Comparison of ENCODE assay signal across 15 cellular contexts in the genomic region with DNA sequence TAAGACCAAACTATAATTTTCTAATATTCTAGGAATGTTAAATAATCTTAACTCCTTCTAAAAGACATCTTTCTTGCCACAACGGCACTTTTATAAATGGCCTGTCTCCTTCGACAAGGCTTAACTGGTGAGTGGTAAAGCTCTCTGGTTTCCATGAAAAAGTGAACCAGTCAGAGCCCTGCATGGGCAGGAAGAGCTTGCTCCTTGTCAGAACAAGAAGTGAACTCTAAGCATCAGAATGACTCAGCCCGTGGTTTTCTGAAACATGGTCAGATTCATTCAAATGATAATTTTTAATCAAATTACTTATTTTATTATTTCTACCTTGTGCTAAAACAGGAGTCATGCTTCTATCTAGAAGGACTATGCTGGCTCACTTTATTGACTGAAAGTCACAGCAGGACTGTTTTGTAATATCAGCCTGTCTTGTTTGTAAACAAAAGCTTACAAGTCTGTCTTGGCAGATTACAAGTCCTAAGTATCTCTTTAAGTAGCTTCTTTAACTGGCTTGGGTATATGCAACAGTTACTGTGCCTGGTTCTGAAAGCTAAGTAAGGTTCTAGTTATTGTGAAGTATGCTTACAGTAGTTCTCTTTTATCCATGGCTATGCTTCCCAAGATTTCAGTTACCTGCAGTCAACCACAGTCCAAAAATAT.
DNase-seq lines count a peak whose midpoint lies in the region; ATAC-seq, FAIRE-seq and TF ChIP-seq lines count a peak whose summit lies in the region.
"Had no signal": no experiment of that assay in that cellular context is flagged by ENCODE, and none has a peak within 500 bp of the region (broad histone marks: within the 10 kb centered on the region; RNA-seq: fewer than 3 reads in every experiment).

No MANE protein-coding gene starts in this region.

- H3K9ac ChIP-seq in GM12878 (ENCODE audit: control insufficient read depth, insufficient read depth, low read length) = no peak overlapping the region

- peaks cover 44% of the 10 kb centered on the region for H3K27me3 Mint-ChIP-seq in activated CD8-positive, alpha-beta memory T cell treated with anti-CD3 and anti-CD28 coated beads, Interleukin-2, amount 10 ng/mL, durations not matched to agents 7 days and 5 days

- no peak overlapping the region for H3K4me3 ChIP-seq in GM12878
- H3K4me3 ChIP-seq in right cardiac atrium (ENCODE audit: low read length) = no peak overlapping the region

- H3K27ac Mint-ChIP-seq in activated CD8-positive, alpha-beta memory T cell treated with anti-CD3 and anti-CD28 coated beads, Interleukin-2, amount 10 ng/mL, durations not matched to agents 7 days and 5 days = no peak overlapping the region
- no peak overlapping the region for H3K27ac Mint-ChIP-seq in stimulated activated effector memory CD8-positive, alpha-beta T cell treated with anti-CD3 and anti-CD28 coated beads, Interleukin-12 subunit alpha, Interleukin-12 subunit beta, amount 100 ng/mL, for 72 hours
- H3K27ac Mint-ChIP-seq: IgD-negative memory B cell had no signal

- no peaks in the 10 kb centered on the region for H3K36me3 Mint-ChIP-seq in activated CD8-positive, alpha-beta memory T cell treated with anti-CD3 and anti-CD28 coated beads, Interleukin-2, amount 10 ng/mL, durations not matched to agents 7 days and 5 days
- no peaks in the 10 kb centered on the region for H3K36me3 Mint-ChIP-seq in stimulated activated effector memory CD8-positive, alpha-beta T cell treated with anti-CD3 and anti-CD28 coated beads, Interleukin-12 subunit alpha, Interleukin-12 subunit beta, amount 100 ng/mL, for 72 hours

- no peaks in the 10 kb centered on the region for H4K20me1 ChIP-seq in GM12878 (ENCODE audit: control insufficient read depth, insufficient read depth)

- TF ChIP-seq CTCF in GM12878 (IDR thresholded peaks at IDR 0.05 in 2 of 3, conservative IDR thresholded peaks at IDR 0.05 in 1 of 3; ENCODE audit: control insufficient read depth in 2 of 3, extremely low read depth in 1 of 3, insufficient read depth in 1 of 3, low read depth in 3 of 3, low read length in 3 of 3) = no peak

- H3K36me3 ChIP-seq in GM12878 (ENCODE audit: control insufficient read depth in 2 of 2, insufficient read depth in 2 of 2, low read length in 1 of 2) = peaks cover 0 to 3% of the 10 kb centered on the region in 2 experiments; a peak in 3 of 4 replicates
- H3K36me3 ChIP-seq: WERI-Rb-1 had no signal

- in situ Hi-C loops in GM12878 (cut with MboI) = no loop called here

- H3K4me1 Mint-ChIP-seq in activated CD8-positive, alpha-beta memory T cell treated with anti-CD3 and anti-CD28 coated beads, Interleukin-2, amount 10 ng/mL, durations not matched to agents 7 days and 5 days = peaks cover 10% of the 10 kb centered on the region
- H3K4me1 Mint-ChIP-seq in stimulated activated effector memory CD8-positive, alpha-beta T cell treated with anti-CD3 and anti-CD28 coated beads, Interleukin-12 subunit alpha, Interleukin-12 subunit beta, amount 100 ng/mL, for 72 hours = no peaks in the 10 kb centered on the region

- DNase-seq in activated CD8-positive, alpha-beta memory T cell treated with anti-CD3 and anti-CD28 coated beads, Interleukin-2, amount 10 ng/mL, durations not matched to agents 7 days and 5 days = peak; percentile 54
- DNase-seq in activated CD8-positive, alpha-beta memory T cell treated with anti-CD3 and anti-CD28 coated beads, Interleukin-2, amount 50 U/mL, for 48 hours = no peak
- peak; percentile 56 for DNase-seq in LHCN-M2 (ENCODE audit: low read depth)
- DNase-seq in GM12878 (ENCODE audit: low read depth, low spot score) = peak; percentile 17
- no peak for DNase-seq in stimulated activated effector memory CD8-positive, alpha-beta T cell treated with anti-CD3 and anti-CD28 coated beads, Interleukin-12 subunit alpha, Interleukin-12 subunit beta, amount 100 ng/mL, for 72 hours (ENCODE audit: low spot score in 2 of 2)
- DNase-seq in NCI-H69 (lab: John Stamatoyannopoulos, UW) = no peak
- DNase-seq in right cardiac atrium = no peak
- DNase-seq in activated effector memory CD4-positive, alpha-beta T cell treated with anti-CD3 and anti-CD28 coated beads, Interleukin-2, amount 50 U/mL, for 16 hours = no peak
- DNase-seq: activated T-cell treated with anti-CD3 and anti-CD28 coated beads, Interleukin-2, amount 50 U/mL, for 4 hours; erythroblast; NCI-H146; NCI-H526; SHP77; WERI-Rb-1 had no signal

- no peak overlapping the region for H2AFZ ChIP-seq in GM12878 (ENCODE audit: control insufficient read depth, low read depth, low read length)

- POLR2A ChIA-PET in GM12878 (lab: Charles Lee) = no interaction called here

- H3K4me2 ChIP-seq in GM12878 (ENCODE audit: control insufficient read depth, insufficient read depth) = no peak overlapping the region

- H3K9me3 Mint-ChIP-seq in activated CD8-positive, alpha-beta memory T cell treated with anti-CD3 and anti-CD28 coated beads, Interleukin-2, amount 10 ng/mL, durations not matched to agents 7 days and 5 days (ENCODE audit: low read depth) = no peaks in the 10 kb centered on the region
- no peaks in the 10 kb centered on the region for H3K9me3 Mint-ChIP-seq in stimulated activated effector memory CD8-positive, alpha-beta T cell treated with anti-CD3 and anti-CD28 coated beads, Interleukin-12 subunit alpha, Interleukin-12 subunit beta, amount 100 ng/mL, for 72 hours

- no peaks in the 10 kb centered on the region for H3K27me3 ChIP-seq in GM12878 (replicated peaks in 1 of 2; ENCODE audit: control insufficient read depth in 2 of 2, insufficient read depth in 2 of 2, low read length in 1 of 2)
- H3K27me3 ChIP-seq in right cardiac atrium (ENCODE audit: control insufficient read depth, insufficient read depth) = no peaks in the 10 kb centered on the region

- intact Hi-C loops in GM12878 (cut with micrococcal nuclease; ENCODE audit: unreplicated experiment) (loop anchor here (5.0 kb wide), 1 partner anchor 209 kb away; no protein-coding TSS in a partner anchor), right cardiac atrium (cut with DNase I) (no loop called here)

- peaks cover 3% of the 10 kb centered on the region; the same call in 1 of the 2 replicates for H3K4me1 ChIP-seq in GM12878 (ENCODE audit: control insufficient read depth, insufficient read depth, low read length)
- H3K4me1 ChIP-seq in right cardiac atrium (ENCODE audit: control insufficient read depth, insufficient read depth, low read length) = no peaks in the 10 kb centered on the region

- H3K79me2 ChIP-seq in GM12878 (ENCODE audit: control insufficient read depth, insufficient read depth, low read length) = no peaks in the 10 kb centered on the region

- no peak for TF ChIP-seq POLR2A in GM12878 (IDR thresholded peaks at IDR 0.05; ENCODE audit: low read depth, low read length)

- CTCF ChIA-PET in activated CD8-positive, alpha-beta memory T cell treated with anti-CD3 and anti-CD28 coated beads, Interleukin-2, amount 10 ng/mL, durations not matched to agents 7 days and 5 days (lab: Charles Lee) = interaction anchor here (1.0 to 1.3 kb wide), 4 partner anchors 9 to 16 kb away, joined by 3 read pairs; no protein-coding TSS in a partner anchor
- CTCF ChIA-PET in GM12878 (lab: Yijun Ruan, JAX) = interaction anchor here (0.8 to 1.4 kb wide), 3 partner anchors 15 to 211 kb away, joined by 4 to 9 read pairs (median 5); no protein-coding TSS in a partner anchor

- BruUV-seq in GM12878 (replicated peaks; lab: Mats Ljungman, UMichigan) = no TSS peak

- RAD21 ChIA-PET in GM12878 (lab: Charles Lee; ENCODE audit: unreplicated experiment) = no interaction called here

- SMC1A ChIA-PET in GM12878 (lab: Charles Lee; ENCODE audit: uncharacterized antibody, unreplicated experiment) = interaction anchor here (0.7 to 1.3 kb wide), 7 partner anchors 9 to 394 kb away, joined by 3 to 6 read pairs (median 4); no protein-coding TSS in a partner anchor

- peak; percentile 76 for ATAC-seq in activated CD8-positive, alpha-beta memory T cell treated with anti-CD3 and anti-CD28 coated beads, Interleukin-2, amount 10 ng/mL, durations not matched to agents 7 days and 5 days
- peak; percentile 93 for ATAC-seq in GM12878
- ATAC-seq in stimulated activated effector memory CD8-positive, alpha-beta T cell treated with anti-CD3 and anti-CD28 coated beads, Interleukin-12 subunit alpha, Interleukin-12 subunit beta, amount 100 ng/mL, for 72 hours = peak; percentile 70
- no peak for ATAC-seq in right cardiac atrium
- ATAC-seq: activated T-cell treated with anti-CD3 and anti-CD28 coated beads, Interleukin-2, amount 50 U/mL, for 4 hours had no signal

- H3K9me3 ChIP-seq in GM12878 (replicated peaks; ENCODE audit: control insufficient read depth, insufficient read depth, low read length) = no peaks in the 10 kb centered on the region
- H3K9me3 ChIP-seq in right cardiac atrium (ENCODE audit: control insufficient read depth, low read length) = peaks cover 2% of the 10 kb centered on the region

- no peak for TF ChIP-seq RAD21 in GM12878 (IDR thresholded peaks at IDR 0.05; ENCODE audit: insufficient read depth, low read depth, low read length)

- WGBS in GM12878 (ENCODE audit: insufficient coverage, insufficient replicate concordance, low lambda C conversion rate, missing lambda C conversion rate) = 2% methylated on average over 3 of the region's 3 CpGs
- 71% methylated on average over 3 of the region's 3 CpGs for WGBS in right cardiac atrium

- TF ChIP-seq EP300 in GM12878 (IDR thresholded peaks at IDR 0.05; ENCODE audit: borderline replicate concordance in 1 of 2, control insufficient read depth in 1 of 2, low read depth in 2 of 2, low read length in 2 of 2) = no peak

- FAIRE-seq in GM12878 (lab: Jason Lieb, UNC) = peak; percentile 84

- H3K27ac ChIP-seq in GM12878 (ENCODE audit: control insufficient read depth, insufficient read depth) (peak overlapping the region; percentile 26; the same call in 1 of the 2 replicates), right cardiac atrium (ENCODE audit: low read length) (no peak overlapping the region)
- H3K27ac ChIP-seq: WERI-Rb-1 had no signal

- H3K4me3 Mint-ChIP-seq in activated CD8-positive, alpha-beta memory T cell treated with anti-CD3 and anti-CD28 coated beads, Interleukin-2, amount 10 ng/mL, durations not matched to agents 7 days and 5 days = no peak overlapping the region
- H3K4me3 Mint-ChIP-seq in stimulated activated effector memory CD8-positive, alpha-beta T cell treated with anti-CD3 and anti-CD28 coated beads, Interleukin-12 subunit alpha, Interleukin-12 subunit beta, amount 100 ng/mL, for 72 hours = no peak overlapping the region
- H3K4me3 Mint-ChIP-seq: activated T-cell treated with anti-CD3 and anti-CD28 coated beads, Interleukin-2, amount 50 U/mL, for 4 hours; IgD-negative memory B cell had no signal

TF ChIP-seq in GM12878, 131 proteins besides CTCF, POLR2A, EP300 and RAD21 (continues in another document):
- no peak for TF ChIP-seq ESRRA (IDR thresholded peaks at IDR 0.05; ENCODE audit: low read length)
- 0 out of 2 replicates have a peak, but pooled peaks have one; percentile 17 for TF ChIP-seq CBX5 (IDR thresholded peaks at IDR 0.05; ENCODE audit: low read depth)
- no peak for TF ChIP-seq ASH2L (IDR thresholded peaks at IDR 0.05; ENCODE audit: borderline replicate concordance, low read depth)
- peak; percentile 23; the same call in 1 of the 2 replicates for TF ChIP-seq SPI1 (IDR thresholded peaks at IDR 0.05; ENCODE audit: borderline replicate concordance, insufficient read depth, low read depth, low read length)
- peak; percentile 74 for TF ChIP-seq RUNX3 (IDR thresholded peaks at IDR 0.05; ENCODE audit: low read length)
- TF ChIP-seq JUNB (IDR thresholded peaks at IDR 0.05) = peak; percentile 79

Comparison
In these comparisons a context has a peak if more than half of its experiments do, and no peak if none do; other contexts are left out.
1. DNase-seq: peak in activated CD8-positive, alpha-beta memory T cell treated with anti-CD3 and anti-CD28 coated beads, Interleukin-2, amount 10 ng/mL, durations not matched to agents 7 days and 5 days (single experiment), LHCN-M2 (single experiment) and GM12878 (single experiment); none in activated CD8-positive, alpha-beta memory T cell treated with anti-CD3 and anti-CD28 coated beads, Interleukin-2, amount 50 U/mL, for 48 hours (single experiment), stimulated activated effector memory CD8-positive, alpha-beta T cell treated with anti-CD3 and anti-CD28 coated beads, Interleukin-12 subunit alpha, Interleukin-12 subunit beta, amount 100 ng/mL, for 72 hours (0 of 2), NCI-H69 (single experiment), right cardiac atrium (0 of 3) and activated effector memory CD4-positive, alpha-beta T cell treated with anti-CD3 and anti-CD28 coated beads, Interleukin-2, amount 50 U/mL, for 16 hours (single experiment).
2. ATAC-seq: peak in activated CD8-positive, alpha-beta memory T cell treated with anti-CD3 and anti-CD28 coated beads, Interleukin-2, amount 10 ng/mL, durations not matched to agents 7 days and 5 days (single experiment), GM12878 (single experiment) and stimulated activated effector memory CD8-positive, alpha-beta T cell treated with anti-CD3 and anti-CD28 coated beads, Interleukin-12 subunit alpha, Interleukin-12 subunit beta, amount 100 ng/mL, for 72 hours (single experiment); none in right cardiac atrium (0 of 2).